ENCODE assay signal across 10 cellular contexts in genomic region chr20:25041813-25042530, GRCh38. TPM values are rescaled to one million over a fixed set of nuclear protein-coding genes. Genes with fewer than 3 reads are reported as not detected.
DNase-seq lines count a peak whose midpoint lies in the region; ATAC-seq and TF ChIP-seq lines count a peak whose summit lies in the region.
"Had no signal": no experiment of that assay in that cellular context is flagged by ENCODE, and none has a peak within 500 bp of the region (broad histone marks: within the 10 kb centered on the region; RNA-seq: fewer than 3 reads in every experiment).

No MANE protein-coding gene starts in this region.

- H3K4me3 Mint-ChIP-seq in activated CD4-positive, alpha-beta memory T cell treated with anti-CD3 and anti-CD28 coated beads for 36 hours, result no peak overlapping the region
- H3K4me3 Mint-ChIP-seq in activated CD4-positive, alpha-beta memory T cell treated with anti-CD3 and anti-CD28 coated beads, Interleukin-2, amount 10 ng/mL, durations not matched to agents 7 days and 5 days, result no peak overlapping the region
- peak overlapping the region in 5 of 8 donors; percentile 72 to 89 (median 83) for H3K4me3 Mint-ChIP-seq in naive B cell

- peaks cover 2% of the 10 kb centered on the region for H3K36me3 Mint-ChIP-seq in activated CD4-positive, alpha-beta memory T cell treated with anti-CD3 and anti-CD28 coated beads for 36 hours
- peaks cover 8% of the 10 kb centered on the region for H3K36me3 Mint-ChIP-seq in activated CD4-positive, alpha-beta memory T cell treated with anti-CD3 and anti-CD28 coated beads, Interleukin-2, amount 10 ng/mL, durations not matched to agents 7 days and 5 days (ENCODE audit: low read depth)
- H3K36me3 Mint-ChIP-seq in naive B cell, result no peaks in the 10 kb centered on the region

- intact Hi-C loops in activated CD4-positive, alpha-beta memory T cell treated with anti-CD3 and anti-CD28 coated beads for 36 hours (cut with micrococcal nuclease), result loop anchor here (2.0 kb wide), 1 partner anchor 15 kb away; no protein-coding TSS in a partner anchor
- intact Hi-C loops in tibial artery (cut with DNase I; ENCODE audit: low total_unique reads), result no loop called here

- peak overlapping the region; percentile 91 for H3K27ac ChIP-seq in cingulate gyrus (ENCODE audit: low read depth, low read length)
- H3K27ac ChIP-seq in tibial artery, result peak overlapping the region; percentile 51 to 85

- H3K4me3 ChIP-seq in tibial artery, result no peak overlapping the region

- peaks cover 0 to 19% (median 10%) of the 10 kb centered on the region in 3 donors for H3K36me3 ChIP-seq in tibial artery

- no peak for TF ChIP-seq CTCF in tibial artery (IDR thresholded peaks at IDR 0.05)

- H3K4me1 ChIP-seq in tibial artery, result peaks cover 16 to 100% (median 94%) of the 10 kb centered on the region in 4 donors

- H3K9me3 Mint-ChIP-seq in activated CD4-positive, alpha-beta memory T cell treated with anti-CD3 and anti-CD28 coated beads for 36 hours, result no peaks in the 10 kb centered on the region
- H3K9me3 Mint-ChIP-seq in activated CD4-positive, alpha-beta memory T cell treated with anti-CD3 and anti-CD28 coated beads, Interleukin-2, amount 10 ng/mL, durations not matched to agents 7 days and 5 days, result no peaks in the 10 kb centered on the region
- no peaks in the 10 kb centered on the region for H3K9me3 Mint-ChIP-seq in naive B cell

- H3K4me1 Mint-ChIP-seq in activated CD4-positive, alpha-beta memory T cell treated with anti-CD3 and anti-CD28 coated beads for 36 hours (ENCODE audit: low read depth), result peaks cover 36% of the 10 kb centered on the region
- peaks cover 37% of the 10 kb centered on the region for H3K4me1 Mint-ChIP-seq in activated CD4-positive, alpha-beta memory T cell treated with anti-CD3 and anti-CD28 coated beads, Interleukin-2, amount 10 ng/mL, durations not matched to agents 7 days and 5 days
- peaks cover 41 to 79% (median 75%) of the 10 kb centered on the region in 3 donors for H3K4me1 Mint-ChIP-seq in naive B cell

- POLR2A ChIA-PET in activated CD4-positive, alpha-beta memory T cell treated with anti-CD3 and anti-CD28 coated beads for 36 hours (lab: Charles Lee), result no interaction called here
- POLR2A ChIA-PET in activated CD4-positive, alpha-beta memory T cell treated with anti-CD3 and anti-CD28 coated beads, Interleukin-2, amount 10 ng/mL, durations not matched to agents 7 days and 5 days (lab: Charles Lee), result interaction anchor here (1.8 kb wide), 1 partner anchor 16 kb away, joined by 12 read pairs; the partner anchor contains the start of gene ACSS1

- no peaks in the 10 kb centered on the region for H3K27me3 ChIP-seq in tibial artery

- H3K27me3 Mint-ChIP-seq in activated CD4-positive, alpha-beta memory T cell treated with anti-CD3 and anti-CD28 coated beads for 36 hours, result no peaks in the 10 kb centered on the region
- no peaks in the 10 kb centered on the region for H3K27me3 Mint-ChIP-seq in activated CD4-positive, alpha-beta memory T cell treated with anti-CD3 and anti-CD28 coated beads, Interleukin-2, amount 10 ng/mL, durations not matched to agents 7 days and 5 days
- no peaks in the 10 kb centered on the region for H3K27me3 Mint-ChIP-seq in naive B cell

- no peaks in the 10 kb centered on the region for H3K9me3 ChIP-seq in tibial artery

- no peak for DNase-seq in activated CD4-positive, alpha-beta memory T cell treated with anti-CD3 and anti-CD28 coated beads for 36 hours
- DNase-seq in activated CD4-positive, alpha-beta memory T cell treated with anti-CD3 and anti-CD28 coated beads, Interleukin-2, amount 10 ng/mL, durations not matched to agents 7 days and 5 days, result no peak
- no peak for DNase-seq in naive B cell
- DNase-seq in tibial artery, result no peak
- DNase-seq in COLO668 (lab: John Stamatoyannopoulos, UW; ENCODE audit: unreplicated experiment), result no peak
- DNase-seq: KBM-7 had no signal

- CTCF ChIA-PET in activated CD4-positive, alpha-beta memory T cell treated with anti-CD3 and anti-CD28 coated beads for 36 hours (lab: Charles Lee), result no interaction called here
- CTCF ChIA-PET in activated CD4-positive, alpha-beta memory T cell treated with anti-CD3 and anti-CD28 coated beads, Interleukin-2, amount 10 ng/mL, durations not matched to agents 7 days and 5 days (lab: Charles Lee), result no interaction called here

- ATAC-seq in naive B cell (ENCODE audit: low read depth in 2 of 2) (no peak), HG03520 (IDR thresholded peaks at IDR 0.05; ENCODE audit: unreplicated experiment) (no peak), GM21825 (IDR thresholded peaks at IDR 0.05; ENCODE audit: unreplicated experiment) (no peak)

- H3K27ac Mint-ChIP-seq in activated CD4-positive, alpha-beta memory T cell treated with anti-CD3 and anti-CD28 coated beads for 36 hours, result peak overlapping the region; percentile 82
- H3K27ac Mint-ChIP-seq in activated CD4-positive, alpha-beta memory T cell treated with anti-CD3 and anti-CD28 coated beads, Interleukin-2, amount 10 ng/mL, durations not matched to agents 7 days and 5 days, result no peak overlapping the region
- H3K27ac Mint-ChIP-seq in naive B cell, result peak overlapping the region in 5 of 6 donors; percentile 63 to 97 (median 94)

RNA-seq across cellular contexts. Expression of gene ACSS1, which starts 16.0 kb away (rescaled TPM):
- 10 to 100 TPM; 15.2 to 16.2 TPM for total RNA-seq in activated CD4-positive, alpha-beta memory T cell treated with anti-CD3 and anti-CD28 coated beads for 36 hours
- 10 to 100 TPM; 38.3 to 40.3 TPM for total RNA-seq in activated CD4-positive, alpha-beta memory T cell treated with anti-CD3 and anti-CD28 coated beads, Interleukin-2, amount 10 ng/mL, durations not matched to agents 7 days and 5 days
- polyA plus RNA-seq in naive B cell (ENCODE audit: low read depth in 6 of 6), result 100 to 1,000 TPM in 2 of 6 donors, 10 to 100 TPM in 4; 84.6 to 115 (median 92.8) TPM

RNA-seq across cellular contexts. Expression of gene VSX1, which starts 40.0 kb away (rescaled TPM):
- total RNA-seq in activated CD4-positive, alpha-beta memory T cell treated with anti-CD3 and anti-CD28 coated beads for 36 hours, result not detected
- total RNA-seq in activated CD4-positive, alpha-beta memory T cell treated with anti-CD3 and anti-CD28 coated beads, Interleukin-2, amount 10 ng/mL, durations not matched to agents 7 days and 5 days, result not detected
- polyA plus RNA-seq in naive B cell (ENCODE audit: low read depth in 6 of 6), result not detected
- total RNA-seq: Daoy had no signal

RNA-seq across cellular contexts. Expression of gene APMAP, which starts 49.4 kb away (rescaled TPM):
- 10 to 100 TPM; 45.5 to 46.6 TPM for total RNA-seq in activated CD4-positive, alpha-beta memory T cell treated with anti-CD3 and anti-CD28 coated beads for 36 hours
- 10 to 100 TPM; 44.1 to 46.5 TPM for total RNA-seq in activated CD4-positive, alpha-beta memory T cell treated with anti-CD3 and anti-CD28 coated beads, Interleukin-2, amount 10 ng/mL, durations not matched to agents 7 days and 5 days
- polyA plus RNA-seq in naive B cell (ENCODE audit: low read depth in 6 of 6), result 10 to 100 TPM; 41.4 to 71.6 (median 48.7) TPM

Comparison
In these comparisons a context has a peak if more than half of its experiments do, and no peak if none do; other contexts are left out.
1. H3K4me3 Mint-ChIP-seq: peak in naive B cell (5 of 8); none in activated CD4-positive, alpha-beta memory T cell treated with anti-CD3 and anti-CD28 coated beads for 36 hours (single experiment) and activated CD4-positive, alpha-beta memory T cell treated with anti-CD3 and anti-CD28 coated beads, Interleukin-2, amount 10 ng/mL, durations not matched to agents 7 days and 5 days (single experiment).